Comparison of ENCODE assay signal across 7 cellular contexts in the genomic region with DNA sequence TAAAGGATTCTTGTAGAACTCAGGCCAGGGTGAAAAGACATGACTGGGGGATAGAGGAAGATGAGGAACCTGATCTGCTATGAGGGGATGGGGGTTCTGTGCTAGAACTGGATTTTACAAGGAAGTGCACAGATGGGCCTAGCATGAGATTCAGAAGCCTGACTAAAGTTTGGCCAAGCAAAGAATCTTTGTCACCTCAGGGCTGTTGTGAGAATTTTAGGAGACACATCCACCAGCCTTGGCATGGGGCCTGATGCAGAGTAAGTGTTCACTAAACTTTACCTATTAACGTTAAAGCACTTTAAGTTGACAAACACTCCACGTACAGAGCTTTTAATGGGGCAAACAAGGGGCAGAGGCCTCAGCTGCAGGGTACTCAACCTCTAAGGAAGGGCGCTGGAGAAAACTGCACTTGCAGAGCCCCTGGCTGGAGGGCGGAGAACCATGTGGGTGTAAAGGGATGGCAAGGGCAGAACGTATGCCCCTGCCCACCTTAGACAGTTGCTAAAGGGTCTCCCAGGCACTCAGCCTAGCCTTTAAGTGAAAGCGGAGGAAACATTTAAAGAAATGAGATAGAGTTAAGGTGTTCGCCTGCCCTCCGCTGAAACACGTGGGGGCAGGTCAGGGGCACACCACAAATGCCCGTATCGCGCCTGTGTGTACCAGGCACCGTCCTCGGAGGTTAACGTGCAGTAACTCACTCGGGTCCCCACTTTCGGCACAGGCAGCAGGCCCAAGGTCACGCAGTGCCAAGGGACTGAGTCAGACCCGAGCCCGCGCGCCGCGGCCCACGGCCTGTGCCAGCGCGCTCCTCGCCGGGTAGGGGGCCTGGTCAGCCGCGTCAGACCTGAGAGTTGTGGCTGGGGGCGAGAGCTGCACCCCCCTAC. TPM values are rescaled to one million over a fixed set of nuclear protein-coding genes. Genes with fewer than 3 reads are reported as not detected.
DNase-seq lines count a peak whose midpoint lies in the region; ATAC-seq and TF ChIP-seq lines count a peak whose summit lies in the region.

No MANE protein-coding gene starts in this region.

- no peak for TF ChIP-seq EP300 in suprapubic skin (IDR thresholded peaks at IDR 0.05)

- 0 out of 2 replicates have a peak, but pooled peaks cover 2% of the 10 kb centered on the region for H3K36me3 ChIP-seq in HUES6 (ENCODE audit: control insufficient read depth, insufficient read depth, low read length)
- no peaks in the 10 kb centered on the region for H3K36me3 ChIP-seq in body of pancreas (replicated peaks in 1 of 2; ENCODE audit: insufficient read depth in 1 of 2, low read depth in 2 of 2)
- no peaks in the 10 kb centered on the region for H3K36me3 ChIP-seq in suprapubic skin

- H3K27me3 ChIP-seq in HUES6 (ENCODE audit: control insufficient read depth, insufficient read depth, low read length) (peaks cover 8% of the 10 kb centered on the region; the same call in 1 of the 2 replicates), body of pancreas (no peaks in the 10 kb centered on the region), layer of hippocampus (ENCODE audit: control insufficient read depth, insufficient read depth, low read length) (no peaks in the 10 kb centered on the region), suprapubic skin (no peaks in the 10 kb centered on the region)

- H3K9me3 ChIP-seq in HUES6 (ENCODE audit: control insufficient read depth, insufficient read depth, low read depth, low read length): no peaks in the 10 kb centered on the region
- no peaks in the 10 kb centered on the region for H3K9me3 ChIP-seq in body of pancreas
- H3K9me3 ChIP-seq in suprapubic skin: no peaks in the 10 kb centered on the region

- H3K4me3 ChIP-seq in HUES6 (ENCODE audit: low read depth, low read length): peak overlapping the region; percentile 63
- H3K4me3 ChIP-seq in body of pancreas: peak overlapping the region; percentile 35 to 55
- H3K4me3 ChIP-seq in suprapubic skin: peak overlapping the region; percentile 73

- H3K27ac ChIP-seq in HUES6 (ENCODE audit: low read depth, low read length) (peak overlapping the region; percentile 77), body of pancreas (peak overlapping the region; percentile 79 to 90 (median 84)), layer of hippocampus (ENCODE audit: low read depth, low read length) (peak overlapping the region; percentile 98), suprapubic skin (peak overlapping the region; percentile 90)

- 25 to 61% methylated on average over 9 to 32 of the region's 32 CpGs for WGBS in body of pancreas, 2 donors
- WGBS in suprapubic skin: 83% methylated on average over 9 of the region's 32 CpGs

- peak overlapping the region; percentile 59 for H3K9ac ChIP-seq in HUES6 (ENCODE audit: low read length)

- TF ChIP-seq CTCF in body of pancreas (IDR thresholded peaks at IDR 0.05) (no peak), suprapubic skin (IDR thresholded peaks at IDR 0.05) (no peak)

- intact Hi-C loops in body of pancreas (cut with DNase I): no loop called here

- H3K4me1 ChIP-seq in HUES6 (ENCODE audit: control insufficient read depth, insufficient read depth, low read length): peaks cover 32% of the 10 kb centered on the region
- H3K4me1 ChIP-seq in body of pancreas: peaks cover 19% of the 10 kb centered on the region
- H3K4me1 ChIP-seq in suprapubic skin: peaks cover 34% of the 10 kb centered on the region

- ATAC-seq in GM19324 (IDR thresholded peaks at IDR 0.05; ENCODE audit: low FRiP score, unreplicated experiment): peak; percentile 26
- peak; percentile 57 for ATAC-seq in body of pancreas
- ATAC-seq in GM18519 (IDR thresholded peaks at IDR 0.05; ENCODE audit: low FRiP score, unreplicated experiment): no peak

- peak in 1 of 3 donors; percentile 26 for TF ChIP-seq POLR2A in body of pancreas (IDR thresholded peaks at IDR 0.05)
- no peak for TF ChIP-seq POLR2A in suprapubic skin (IDR thresholded peaks at IDR 0.05)

- DNase-seq in body of pancreas (peak; percentile 67 to 84 (median 73)), suprapubic skin (ENCODE audit: low spot score in 2 of 2) (peak in 1 of 2 donors; percentile 80), SK-N-DZ (ENCODE audit: low spot score) (no peak)

RNA-seq across cellular contexts. Expression of gene MRPS6, which starts 1.0 kb away (rescaled TPM):
- 10 to 100 TPM in 1 of 2 donors, 1 to 10 TPM in 1; 2.3 to 15.8 TPM for total RNA-seq in body of pancreas
- total RNA-seq in suprapubic skin: 10 to 100 TPM; 39.3 to 56.7 (median 45.8) TPM
- polyA plus RNA-seq in SK-N-DZ (2014; cell fraction: cytosol; rRNA removed): 24.0 and 29.0 TPM in 2 replicates
- polyA plus RNA-seq in SK-N-DZ (2014; cell fraction: nucleus; rRNA removed): 16.5 and 34.2 TPM in 2 replicates

RNA-seq across cellular contexts. Expression of gene SLC5A3, which starts 1.0 kb away (rescaled TPM):
- total RNA-seq in body of pancreas: 1 to 10 TPM; 7.3 to 7.8 TPM
- total RNA-seq in suprapubic skin: 10 to 100 TPM; 35.8 to 58.1 (median 48.5) TPM
- polyA plus RNA-seq in SK-N-DZ (2014; cell fraction: cytosol; rRNA removed): 7.4 and 7.7 TPM in 2 replicates
- polyA plus RNA-seq in SK-N-DZ (2014; cell fraction: nucleus; rRNA removed): 5.9 and 7.1 TPM in 2 replicates

Comparison
In these comparisons a context has a peak if more than half of its experiments do, and no peak if none do; other contexts are left out.
1. RNA of gene SLC5A3, which starts 1.0 kb away (total RNA-seq): 35.8 to 58.1 TPM in suprapubic skin; 7.3 to 7.8 TPM in body of pancreas; every median in the first group is over 4 times any median in the second.
2. Peak in every context shown above with its lines, with median percentiles within 50 percentile points of each other: H3K27ac ChIP-seq and H3K4me3 ChIP-seq.